Comparison of ENCODE assay signal across 8 cellular contexts in the genomic region with DNA sequence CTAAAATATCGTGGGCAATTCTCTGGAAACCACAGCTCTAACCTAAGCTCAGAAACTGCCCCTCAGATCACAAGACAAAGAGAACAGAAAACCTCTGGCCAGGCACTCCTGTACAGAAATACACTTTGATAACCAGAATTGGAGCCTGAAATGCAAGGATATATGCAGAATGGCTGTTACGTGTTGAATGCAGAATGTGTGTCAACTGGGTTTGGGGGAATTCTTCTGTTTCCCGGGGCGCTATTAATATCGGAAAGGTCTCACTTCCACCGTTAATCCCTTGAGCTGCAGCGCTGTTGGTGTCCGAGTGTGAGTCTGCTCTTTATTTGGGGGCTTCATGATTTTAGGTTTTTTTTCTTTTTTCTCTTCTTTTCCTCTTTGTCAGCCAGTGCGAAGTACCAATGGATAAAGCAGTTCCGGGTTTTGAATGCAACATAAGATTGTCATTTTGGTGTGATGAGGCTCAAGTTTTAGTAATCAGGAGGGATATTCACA. TPM values are rescaled to one million over a fixed set of nuclear protein-coding genes. Genes with fewer than 3 reads are reported as not detected.
DNase-seq lines count a peak whose midpoint lies in the region; ATAC-seq and TF ChIP-seq lines count a peak whose summit lies in the region.

No MANE protein-coding gene starts in this region.

- H3K4me2 ChIP-seq in skeletal muscle satellite cell (ENCODE audit: low read length): peak overlapping the region; percentile 88

- peak overlapping the region; percentile 80 for H3K27ac Mint-ChIP-seq in activated B cell treated with CpG ODN at 0.5 μM for 24 hours

- DNase-seq in stimulated activated CD4-positive, alpha-beta T cell treated with anti-CD3 and anti-CD28 coated beads, Interleukin-15, amount 100 ng/mL, for 24 hours: peak; percentile 4
- no peak for DNase-seq in stimulated activated CD4-positive, alpha-beta T cell treated with anti-CD3 and anti-CD28 coated beads, Interleukin-4, amount 100 ng/mL, for 4 hours
- DNase-seq in activated B cell treated with CpG ODN at 0.5 μM for 24 hours: no peak
- peak; percentile 28 for DNase-seq in hepatic stellate cell (ENCODE audit: low spot score)
- DNase-seq in H4 (ENCODE audit: low spot score): no peak

- peak overlapping the region; percentile 95 for H3K4me3 Mint-ChIP-seq in activated B cell treated with CpG ODN at 0.5 μM for 24 hours

- POLR2A ChIA-PET in activated B cell treated with CpG ODN at 0.5 μM for 24 hours (lab: Charles Lee): interaction anchor here (0.7 to 4.2 kb wide), 18 partner anchors 12 to 1116 kb away, joined by 3 to 51 read pairs (median 4); a partner anchor contains a TSS

- H3K4me3 ChIP-seq in skeletal muscle satellite cell (ENCODE audit: low read length): peak overlapping the region; percentile 99

- peaks cover 24% of the 10 kb centered on the region for H3K4me1 ChIP-seq in skeletal muscle satellite cell (ENCODE audit: control insufficient read depth, insufficient read depth, low read length)

- intact Hi-C loops in activated B cell treated with CpG ODN at 0.5 μM for 24 hours (cut with micrococcal nuclease): loop anchor here (1.0 kb wide), 1 partner anchor 23 kb away; no protein-coding TSS in a partner anchor

- no peaks in the 10 kb centered on the region for H3K9me3 ChIP-seq in skeletal muscle satellite cell (replicated peaks; ENCODE audit: low read length)

- peaks cover 6% of the 10 kb centered on the region for H3K36me3 ChIP-seq in skeletal muscle satellite cell (ENCODE audit: insufficient read depth, low read length)

- H3K9me3 Mint-ChIP-seq in activated B cell treated with CpG ODN at 0.5 μM for 24 hours: peaks cover 2% of the 10 kb centered on the region

- no peak for TF ChIP-seq CTCF in activated B cell treated with CpG ODN at 0.5 μM for 24 hours (IDR thresholded peaks at IDR 0.05)

- H3K36me3 Mint-ChIP-seq in activated B cell treated with CpG ODN at 0.5 μM for 24 hours (ENCODE audit: low read depth): peaks cover 11% of the 10 kb centered on the region

- CTCF ChIA-PET in activated B cell treated with CpG ODN at 0.5 μM for 24 hours (lab: Charles Lee): interaction anchor here (0.9 to 4.3 kb wide), 10 partner anchors 18 to 971 kb away, joined by 3 to 24 read pairs (median 4); no protein-coding TSS in a partner anchor

- ATAC-seq in HG03039 (IDR thresholded peaks at IDR 0.05; ENCODE audit: unreplicated experiment) (peak; percentile 5), activated B cell treated with CpG ODN at 0.5 μM for 24 hours (ENCODE audit: low read depth) (no peak), HG03159 (IDR thresholded peaks at IDR 0.05; ENCODE audit: unreplicated experiment) (no peak)

- H3K4me1 Mint-ChIP-seq in activated B cell treated with CpG ODN at 0.5 μM for 24 hours: peaks cover 47% of the 10 kb centered on the region

- H3K27me3 Mint-ChIP-seq in activated B cell treated with CpG ODN at 0.5 μM for 24 hours: no peaks in the 10 kb centered on the region

- H3K9ac ChIP-seq in skeletal muscle satellite cell (ENCODE audit: low read depth, low read length): peak overlapping the region; percentile 97

- no peaks in the 10 kb centered on the region for H3K27me3 ChIP-seq in skeletal muscle satellite cell (ENCODE audit: control insufficient read depth, insufficient read depth, low read length)

RNA-seq across cellular contexts. Expression of a gene that starts 1.2 kb away (rescaled TPM):
- 45.5 and 52.2 TPM in 2 replicates for total RNA-seq in activated B cell treated with CpG ODN at 0.5 μM for 24 hours
- total RNA-seq in skeletal muscle satellite cell (2012; rRNA removed): 27.3 and 40.8 TPM in 2 replicates
- 15.7 and 17.2 TPM in 2 replicates for total RNA-seq in H4 (2014; rRNA removed; shearing (Covaris generic))

Comparison
In these comparisons a context has a peak if more than half of its experiments do, and no peak if none do; other contexts are left out.
1. DNase-seq: peak in stimulated activated CD4-positive, alpha-beta T cell treated with anti-CD3 and anti-CD28 coated beads, Interleukin-15, amount 100 ng/mL, for 24 hours (single experiment) and hepatic stellate cell (single experiment); none in stimulated activated CD4-positive, alpha-beta T cell treated with anti-CD3 and anti-CD28 coated beads, Interleukin-4, amount 100 ng/mL, for 4 hours (0 of 2), activated B cell treated with CpG ODN at 0.5 μM for 24 hours (single experiment) and H4 (single experiment).